17 cellular contexts compared by ENCODE assay signal in the genomic region with DNA sequence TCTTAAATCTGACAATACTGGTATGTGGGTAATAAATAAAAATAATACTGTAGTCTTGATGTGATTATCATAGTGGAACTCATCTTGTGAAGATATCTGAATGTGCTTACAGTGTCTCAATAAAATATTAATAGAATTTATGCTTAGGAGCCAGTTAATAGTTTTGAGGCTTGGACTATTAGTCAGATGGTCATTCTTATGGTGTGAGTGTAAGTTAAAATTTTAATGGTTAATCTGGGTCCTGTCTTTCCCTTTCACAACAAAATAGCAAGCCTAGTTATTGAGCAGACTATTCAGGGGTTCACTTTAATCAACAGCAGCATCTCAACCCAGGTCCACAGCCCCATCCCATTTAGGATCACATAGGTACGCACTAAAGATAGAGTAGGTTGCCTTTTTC.
DNase-seq lines count a peak whose midpoint lies in the region; ATAC-seq, FAIRE-seq and TF ChIP-seq lines count a peak whose summit lies in the region.
"Had no signal": no experiment of that assay in that cellular context is flagged by ENCODE, and none has a peak within 500 bp of the region (broad histone marks: within the 10 kb centered on the region; RNA-seq: fewer than 3 reads in every experiment).

No MANE protein-coding gene starts in this region.

- peaks cover 45% of the 10 kb centered on the region for H3K4me1 Mint-ChIP-seq in WTC11

- H3K9ac ChIP-seq in GM23248 (no peak overlapping the region), mesenchymal stem cell (ENCODE audit: low read length) (no peak overlapping the region), kidney (ENCODE audit: low read length in 2 of 2) (no peak overlapping the region)

- H3K27me3 ChIP-seq in GM23248 (replicated peaks; ENCODE audit: insufficient read depth) (no peaks in the 10 kb centered on the region), mesenchymal stem cell (ENCODE audit: control insufficient read depth in 1 of 2, insufficient read depth in 1 of 2, low read length in 2 of 2) (no peaks in the 10 kb centered on the region)

- H3K27ac Mint-ChIP-seq in WTC11, result peak overlapping the region; percentile 49; the same call in 1 of the 2 replicates
- H3K27ac Mint-ChIP-seq: B cell had no signal

- H3K4me3 Mint-ChIP-seq in WTC11, result no peak overlapping the region
- H3K4me3 Mint-ChIP-seq: B cell; CD4-positive, alpha-beta T cell had no signal

- no peak overlapping the region for H2BK15ac ChIP-seq in mesenchymal stem cell (ENCODE audit: low read depth, poor library complexity, severe bottlenecking)

- H3K79me2 ChIP-seq in GM23248 (ENCODE audit: insufficient read depth), result peaks cover 86% of the 10 kb centered on the region

- TF ChIP-seq CTCF in A549 (IDR thresholded peaks at IDR 0.05) (no peak), WTC11 (IDR thresholded peaks at IDR 0.05) (no peak), kidney (IDR thresholded peaks at IDR 0.05; ENCODE audit: borderline replicate concordance, extremely low read depth, insufficient read depth) (no peak)

- H3K79me1 ChIP-seq in mesenchymal stem cell (replicated peaks; ENCODE audit: low read length, poor library complexity, severe bottlenecking), result peaks cover 3% of the 10 kb centered on the region

- FAIRE-seq in A549 (lab: Jason Lieb, UNC) (no peak), kidney (lab: Jason Lieb, UNC) (no peak)
- FAIRE-seq: GM12892, H1 had no signal

- 6% methylated on average over 1 of the region's 1 CpG for WGBS in A549 (ENCODE audit: missing lambda C conversion rate)
- 100% methylated on average over 1 of the region's 1 CpG for WGBS in GM23248 (ENCODE audit: low coverage in 1 of 2, low lambda C conversion rate in 2 of 2, missing lambda C conversion rate in 2 of 2), 2 experiments
- no CpG with 5 or more reads among the region's 1 CpG for WGBS in mesenchymal stem cell

- H3K18ac ChIP-seq in mesenchymal stem cell (ENCODE audit: low read depth in 1 of 2, low read length in 2 of 2), result no peak overlapping the region

- TF ChIP-seq EP300 in A549 (IDR thresholded peaks at IDR 0.05), result no peak

- H3K14ac ChIP-seq in mesenchymal stem cell (ENCODE audit: low read length in 2 of 2), result no peak overlapping the region

- TF ChIP-seq POLR2A in A549 (IDR thresholded peaks at IDR 0.05; ENCODE audit: low read length), result no peak

- no peak for DNase-seq in A549 (ENCODE audit: low read depth in 1 of 2, low spot score in 1 of 2)
- peak; percentile 30 for DNase-seq in GM23248
- DNase-seq in WTC11 (ENCODE audit: low spot score), result no peak
- DNase-seq in mesenchymal stem cell, result no peak
- no peak for DNase-seq in LoVo (ENCODE audit: low spot score)
- no peak for DNase-seq in NCI-H2171 (lab: John Stamatoyannopoulos, UW)
- DNase-seq in kidney, result no peak
- DNase-seq: 8988T; C1 segment of cervical spinal cord; CD4-positive, alpha-beta T cell; DMS79; GDM1 had no signal

- no peaks in the 10 kb centered on the region for H3K36me3 Mint-ChIP-seq in WTC11

- no peaks in the 10 kb centered on the region; the same call in 1 of the 2 replicates for H3F3A ChIP-seq in GM23248 (ENCODE audit: insufficient read depth)

- H3K27me3 Mint-ChIP-seq in WTC11 (ENCODE audit: low read depth), result no peaks in the 10 kb centered on the region
- H3K27me3 Mint-ChIP-seq: B cell; CD4-positive, alpha-beta T cell had no signal

- H3K36me3 ChIP-seq in GM23248 (ENCODE audit: low read depth), result no peaks in the 10 kb centered on the region
- peaks cover 4% of the 10 kb centered on the region in 2 experiments for H3K36me3 ChIP-seq in mesenchymal stem cell (ENCODE audit: control insufficient read depth in 1 of 2, insufficient read depth in 2 of 2, low read depth in 1 of 2, low read length in 2 of 2)
- no peaks in the 10 kb centered on the region for H3K36me3 ChIP-seq in kidney (ENCODE audit: control insufficient read depth in 1 of 2, insufficient read depth in 2 of 2, low read length in 2 of 2)
- H3K36me3 ChIP-seq: HAP-1 had no signal

- H3K9me2 ChIP-seq in GM23248 (ENCODE audit: insufficient read depth), result no peaks in the 10 kb centered on the region

- CTCF ChIA-PET in A549 (lab: Yijun Ruan, JAX), result no interaction called here
- CTCF ChIA-PET in WTC11 (lab: Charles Lee), result no interaction called here

- no peaks in the 10 kb centered on the region; the same call in 1 of the 2 replicates for H4K20me1 ChIP-seq in GM23248 (ENCODE audit: insufficient read depth)

- H2BK120ac ChIP-seq in mesenchymal stem cell (ENCODE audit: low read depth, low read length), result no peak overlapping the region

- H3K23ac ChIP-seq in mesenchymal stem cell (ENCODE audit: low read length in 2 of 2), result no peak overlapping the region

- no peak overlapping the region for H2BK5ac ChIP-seq in mesenchymal stem cell (ENCODE audit: low read depth, low read length, poor library complexity, severe bottlenecking)

- ATAC-seq in A549 (no peak), WTC11 (no peak)

- POLR2A ChIA-PET in A549 (lab: Yijun Ruan, JAX), result no interaction called here
- POLR2A ChIA-PET in WTC11 (lab: Charles Lee), result no interaction called here

- no peak overlapping the region for H3K4ac ChIP-seq in mesenchymal stem cell (ENCODE audit: low read depth in 1 of 2, low read length in 2 of 2)

- H3K9me3 ChIP-seq in A549 (no peaks in the 10 kb centered on the region), GM23248 (ENCODE audit: low read depth) (no peaks in the 10 kb centered on the region), mesenchymal stem cell (ENCODE audit: control insufficient read depth, low read length) (no peaks in the 10 kb centered on the region), kidney (ENCODE audit: control insufficient read depth in 1 of 2, low read length in 2 of 2) (no peaks in the 10 kb centered on the region)
- H3K9me3 ChIP-seq: HAP-1 had no signal

- no peaks in the 10 kb centered on the region for H3K9me3 Mint-ChIP-seq in WTC11
- H3K9me3 Mint-ChIP-seq: CD4-positive, alpha-beta T cell had no signal

- peaks cover 8% of the 10 kb centered on the region; the same call in 2 of the 3 replicates for H3K4me1 ChIP-seq in A549
- peaks cover 26% of the 10 kb centered on the region for H3K4me1 ChIP-seq in GM23248 (ENCODE audit: insufficient read depth)
- peaks cover 20% of the 10 kb centered on the region for H3K4me1 ChIP-seq in mesenchymal stem cell (ENCODE audit: control insufficient read depth, insufficient read depth, low read depth, low read length)
- no peaks in the 10 kb centered on the region for H3K4me1 ChIP-seq in kidney (ENCODE audit: control insufficient read depth in 1 of 2, insufficient read depth in 1 of 2, low read depth in 1 of 2, low read length in 2 of 2)
- H3K4me1 ChIP-seq: HAP-1 had no signal

- in situ Hi-C loops in GM23248 (cut with MboI), result no loop called here

- no peak overlapping the region for H2AK5ac ChIP-seq in mesenchymal stem cell (ENCODE audit: low read length, severe bottlenecking)

- intact Hi-C loops in kidney (cut with DNase I), result no loop called here

- H3K4me2 ChIP-seq in A549 (peak overlapping the region; percentile 18), GM23248 (ENCODE audit: unreplicated experiment) (peak overlapping the region; percentile 22), mesenchymal stem cell (ENCODE audit: low read length, poor library complexity, severe bottlenecking) (peak overlapping the region; percentile 33)

- no peak for TF ChIP-seq RAD21 in A549 (conservative IDR thresholded peaks at IDR 0.05 in 1 of 2, IDR thresholded peaks at IDR 0.05 in 1 of 2)

- H4K91ac ChIP-seq in mesenchymal stem cell (ENCODE audit: low read length), result no peak overlapping the region

- H4K8ac ChIP-seq in mesenchymal stem cell (ENCODE audit: low read length), result no peak overlapping the region

- H2AFZ ChIP-seq in GM23248, result no peak overlapping the region
- no peak overlapping the region for H2AFZ ChIP-seq in mesenchymal stem cell (ENCODE audit: low read depth, low read length)

- no peak overlapping the region for H3K4me3 ChIP-seq in A549
- H3K4me3 ChIP-seq in GM23248, result no peak overlapping the region
- H3K4me3 ChIP-seq in mesenchymal stem cell (ENCODE audit: insufficient read depth in 1 of 2, low read depth in 1 of 2, low read length in 2 of 2), result no peak overlapping the region
- H3K4me3 ChIP-seq in kidney (ENCODE audit: low read length in 2 of 2), result no peak overlapping the region
- H3K4me3 ChIP-seq: HAP-1 had no signal

- H2BK12ac ChIP-seq in mesenchymal stem cell (ENCODE audit: low read length in 2 of 2), result no peak overlapping the region

- H3K27ac ChIP-seq in A549 (no peak overlapping the region), GM23248 (no peak overlapping the region), mesenchymal stem cell (ENCODE audit: low read length, poor library complexity, severe bottlenecking) (peak overlapping the region; percentile 95), kidney (ENCODE audit: low read depth in 2 of 2, low read length in 2 of 2) (no peak overlapping the region)
- H3K27ac ChIP-seq: HL-60 had no signal

TF ChIP-seq in A549, 52 proteins besides CTCF, POLR2A, EP300 and RAD21:
- no peak for TF ChIP-seq ZFP36 (IDR thresholded peaks at IDR 0.05; ENCODE audit: borderline replicate concordance, partially characterized antibody)

TF ChIP-seq in WTC11, 78 proteins besides CTCF, POLR2A, EP300 and RAD21:
- TF ChIP-seq NR3C1 (CRISPR knock-in tag; conservative IDR thresholded peaks at IDR 0.05; ENCODE audit: low read depth) (no peak), TP53 (CRISPR knock-in tag; IDR thresholded peaks at IDR 0.05) (no peak), ZNF232 (CRISPR knock-in tag; IDR thresholded peaks at IDR 0.05) (no peak), CREM (CRISPR knock-in tag; IDR thresholded peaks at IDR 0.05) (no peak), GRHL2 (CRISPR knock-in tag; IDR thresholded peaks at IDR 0.05; ENCODE audit: insufficient replicate concordance, severe bottlenecking) (no peak), OVOL2 (CRISPR knock-in tag; IDR thresholded peaks at IDR 0.05; ENCODE audit: borderline replicate concordance) (no peak)
